In genomic region chr19:15298847-15299567, GRCh38 we compare ENCODE assay signal across 9 cellular contexts. TPM values are rescaled to one million over a fixed set of nuclear protein-coding genes. Genes with fewer than 3 reads are reported as not detected.
DNase-seq lines count a peak whose midpoint lies in the region; ATAC-seq and TF ChIP-seq lines count a peak whose summit lies in the region.
"Had no signal": no experiment of that assay in that cellular context is flagged by ENCODE, and none has a peak within 500 bp of the region (broad histone marks: within the 10 kb centered on the region; RNA-seq: fewer than 3 reads in every experiment).

No MANE protein-coding gene starts in this region.

- TF ChIP-seq POLR2A in lower leg skin (IDR thresholded peaks at IDR 0.05): no peak

- no peak overlapping the region for H3K4me3 Mint-ChIP-seq in Calu3 (ENCODE audit: low read depth, unreplicated experiment)

- no peak overlapping the region for H3K4me3 ChIP-seq in lower leg skin (ENCODE audit: low read depth, poor library complexity, severe bottlenecking)

- peak overlapping the region; percentile 89 for H3K27ac Mint-ChIP-seq in Calu3 (ENCODE audit: unreplicated experiment)

- POLR2A ChIA-PET in RWPE1 (lab: Yijun Ruan, JAX; ENCODE audit: low non-redundant PET): no interaction called here

- H3K9me3 Mint-ChIP-seq in Calu3 (ENCODE audit: low read depth, unreplicated experiment): no peaks in the 10 kb centered on the region

- intact Hi-C loops in Calu3 (cut with micrococcal nuclease; ENCODE audit: unreplicated experiment): no loop called here
- intact Hi-C loops in posterior vena cava (cut with DNase I): no loop called here
- intact Hi-C loops in lower leg skin (cut with DNase I; ENCODE audit: low total_unique reads): no loop called here

- CTCF ChIA-PET in Calu3 (lab: Charles Lee): interaction anchor here (0.6 kb wide), 1 partner anchor 11 kb away, joined by 17 read pairs; no protein-coding TSS in a partner anchor
- CTCF ChIA-PET in RWPE1 (lab: Yijun Ruan, JAX): interaction anchor here (0.6 kb wide), 1 partner anchor 726 kb away, joined by 5 read pairs; no protein-coding TSS in a partner anchor

- H3K36me3 Mint-ChIP-seq in Calu3 (ENCODE audit: insufficient read depth, unreplicated experiment): peaks cover 14% of the 10 kb centered on the region

- H3K4me1 Mint-ChIP-seq in Calu3 (ENCODE audit: low read depth, unreplicated experiment): peaks cover 38% of the 10 kb centered on the region

- DNase-seq in Calu3 (no peak), RWPE1 (ENCODE audit: low spot score) (no peak), epithelial cell of prostate (ENCODE audit: low read depth, low spot score) (no peak), posterior vena cava (ENCODE audit: low spot score) (peak; percentile 25), lower leg skin (ENCODE audit: low spot score in 2 of 2) (no peak)
- DNase-seq: activated CD4-positive, CD25-positive, alpha-beta regulatory T cell; NCI-H1436 had no signal

- no TSS peak for BruUV-seq in Calu3 (replicated peaks; lab: Mats Ljungman, UMichigan)

- no peaks in the 10 kb centered on the region for H3K27me3 Mint-ChIP-seq in Calu3 (ENCODE audit: unreplicated experiment)

- 79 to 80% methylated on average over 7 of the region's 7 CpGs for WGBS in lower leg skin, 2 donors

- H3K27ac ChIP-seq in RWPE1: peak overlapping the region; percentile 89
- peak overlapping the region; percentile 99 for H3K27ac ChIP-seq in epithelial cell of prostate

- no peak for ATAC-seq in HG03442 (IDR thresholded peaks at IDR 0.05; ENCODE audit: unreplicated experiment)
- no peak for ATAC-seq in GM19035 (IDR thresholded peaks at IDR 0.05; ENCODE audit: unreplicated experiment)

- TF ChIP-seq CTCF in Calu3 (IDR thresholded peaks at IDR 0.05; ENCODE audit: unreplicated experiment): no peak
- no peak for TF ChIP-seq CTCF in RWPE1 (conservative IDR thresholded peaks at IDR 0.05; ENCODE audit: low read depth)
- no peak for TF ChIP-seq CTCF in lower leg skin (IDR thresholded peaks at IDR 0.05)

RNA-seq across cellular contexts. Expression of gene BRD4, which starts 33.3 kb away (rescaled TPM):
- total RNA-seq in Calu3 (2022) (92.2 and 93.9 TPM in 2 replicates), posterior vena cava (10 to 100 TPM; 77.5 to 89.6 TPM), lower leg skin (10 to 100 TPM; 34.8 to 78.6 (median 49.2) TPM)
